ENCODE assay signal across 9 cellular contexts in the genomic region with DNA sequence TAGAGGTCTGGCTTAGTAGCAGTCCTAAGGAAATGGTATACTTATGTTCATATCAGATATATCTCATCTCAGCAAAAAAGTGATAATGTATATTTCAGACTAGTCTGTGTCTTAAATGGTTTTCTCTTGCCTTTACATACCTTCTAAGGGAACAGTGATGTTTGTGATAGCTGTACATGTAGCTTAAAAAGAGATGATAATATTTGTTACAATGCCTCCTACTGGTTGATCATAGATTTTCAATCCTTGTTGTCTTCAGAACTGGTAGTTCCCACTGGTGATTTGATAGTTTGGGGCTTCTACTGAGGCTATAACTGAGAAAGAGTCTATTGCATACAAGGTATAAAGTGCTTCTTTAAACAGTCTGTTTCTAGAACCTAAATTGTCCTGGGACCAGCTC.
DNase-seq lines count a peak whose midpoint lies in the region; ATAC-seq, FAIRE-seq and TF ChIP-seq lines count a peak whose summit lies in the region.
"Had no signal": no experiment of that assay in that cellular context is flagged by ENCODE, and none has a peak within 500 bp of the region (broad histone marks: within the 10 kb centered on the region; RNA-seq: fewer than 3 reads in every experiment).

No MANE protein-coding gene starts in this region.

- no peak overlapping the region for H3K27ac ChIP-seq in spleen

- 0 out of 3 replicates have a peak, but pooled peaks have one; percentile 28 for ATAC-seq in SK-N-SH treated with all-trans-retinoic acid at 6 μM for 48 hours
- ATAC-seq in stimulated activated effector memory CD8-positive, alpha-beta T cell treated with anti-CD3 and anti-CD28 coated beads, Interleukin-12 subunit alpha, Interleukin-12 subunit beta, amount 100 ng/mL, for 72 hours, result no peak
- ATAC-seq in stimulated activated naive B cell treated with anti-CD40 and anti-IgM and Interleukin-4, amounts not matched to agents 10 μg/mL and 1 μg/mL and 100 μg/mL, for 72 hours (replicated peaks), result no peak
- ATAC-seq in stimulated activated naive CD8-positive, alpha-beta T cell treated with anti-CD3 and anti-CD28 coated beads, Interleukin-15, amount 100 ng/mL, for 72 hours, result no peak

- H3K27ac Mint-ChIP-seq in stimulated activated effector memory CD8-positive, alpha-beta T cell treated with anti-CD3 and anti-CD28 coated beads, Interleukin-12 subunit alpha, Interleukin-12 subunit beta, amount 100 ng/mL, for 72 hours, result no peak overlapping the region
- no peak overlapping the region for H3K27ac Mint-ChIP-seq in stimulated activated naive B cell treated with anti-CD40 and anti-IgM and Interleukin-4, amounts not matched to agents 10 μg/mL and 1 μg/mL and 100 μg/mL, for 72 hours
- H3K27ac Mint-ChIP-seq in stimulated activated naive CD8-positive, alpha-beta T cell treated with anti-CD3 and anti-CD28 coated beads, Interleukin-15, amount 100 ng/mL, for 72 hours, result no peak overlapping the region
- H3K27ac Mint-ChIP-seq: activated naive CD8-positive, alpha-beta T cell treated with anti-CD3 and anti-CD28 coated beads, Interleukin-2, amount 10 ng/mL, durations not matched to agents 7 days and 5 days had no signal

- no peaks in the 10 kb centered on the region for H3K9me3 Mint-ChIP-seq in stimulated activated effector memory CD8-positive, alpha-beta T cell treated with anti-CD3 and anti-CD28 coated beads, Interleukin-12 subunit alpha, Interleukin-12 subunit beta, amount 100 ng/mL, for 72 hours
- no peaks in the 10 kb centered on the region for H3K9me3 Mint-ChIP-seq in stimulated activated naive B cell treated with anti-CD40 and anti-IgM and Interleukin-4, amounts not matched to agents 10 μg/mL and 1 μg/mL and 100 μg/mL, for 72 hours
- H3K9me3 Mint-ChIP-seq in stimulated activated naive CD8-positive, alpha-beta T cell treated with anti-CD3 and anti-CD28 coated beads, Interleukin-15, amount 100 ng/mL, for 72 hours, result no peaks in the 10 kb centered on the region
- H3K9me3 Mint-ChIP-seq: activated naive CD8-positive, alpha-beta T cell treated with anti-CD3 and anti-CD28 coated beads, Interleukin-2, amount 10 ng/mL, durations not matched to agents 7 days and 5 days had no signal

- no peaks in the 10 kb centered on the region for H3K36me3 Mint-ChIP-seq in stimulated activated effector memory CD8-positive, alpha-beta T cell treated with anti-CD3 and anti-CD28 coated beads, Interleukin-12 subunit alpha, Interleukin-12 subunit beta, amount 100 ng/mL, for 72 hours
- H3K36me3 Mint-ChIP-seq in stimulated activated naive B cell treated with anti-CD40 and anti-IgM and Interleukin-4, amounts not matched to agents 10 μg/mL and 1 μg/mL and 100 μg/mL, for 72 hours, result no peaks in the 10 kb centered on the region
- H3K36me3 Mint-ChIP-seq: activated naive CD8-positive, alpha-beta T cell treated with anti-CD3 and anti-CD28 coated beads, Interleukin-2, amount 10 ng/mL, durations not matched to agents 7 days and 5 days had no signal

- no peak overlapping the region for H3K4me3 Mint-ChIP-seq in stimulated activated effector memory CD8-positive, alpha-beta T cell treated with anti-CD3 and anti-CD28 coated beads, Interleukin-12 subunit alpha, Interleukin-12 subunit beta, amount 100 ng/mL, for 72 hours
- H3K4me3 Mint-ChIP-seq in stimulated activated naive B cell treated with anti-CD40 and anti-IgM and Interleukin-4, amounts not matched to agents 10 μg/mL and 1 μg/mL and 100 μg/mL, for 72 hours, result no peak overlapping the region
- no peak overlapping the region for H3K4me3 Mint-ChIP-seq in stimulated activated naive CD8-positive, alpha-beta T cell treated with anti-CD3 and anti-CD28 coated beads, Interleukin-15, amount 100 ng/mL, for 72 hours
- H3K4me3 Mint-ChIP-seq: activated naive CD8-positive, alpha-beta T cell treated with anti-CD3 and anti-CD28 coated beads, Interleukin-2, amount 10 ng/mL, durations not matched to agents 7 days and 5 days had no signal

- FAIRE-seq in D721Med (lab: Jason Lieb, UNC), result peak; percentile 70

- peaks cover 0 to 8% (median 2%) of the 10 kb centered on the region in 6 donors for H3K4me1 ChIP-seq in spleen

- H3K27me3 ChIP-seq in spleen (replicated peaks in 1 of 7), result no peaks in the 10 kb centered on the region

- DNase-seq in D721Med (ENCODE audit: insufficient read length, low spot score), result no peak
- peak; percentile 42 for DNase-seq in HT-29 (ENCODE audit: low spot score)
- DNase-seq in kidney tubule cell (ENCODE audit: low spot score), result peak; percentile 16
- no peak for DNase-seq in spleen
- no peak for DNase-seq in stimulated activated effector memory CD8-positive, alpha-beta T cell treated with anti-CD3 and anti-CD28 coated beads, Interleukin-12 subunit alpha, Interleukin-12 subunit beta, amount 100 ng/mL, for 72 hours (ENCODE audit: low spot score in 2 of 2)
- no peak for DNase-seq in stimulated activated naive B cell treated with anti-CD40 and anti-IgM and Interleukin-4, amounts not matched to agents 10 μg/mL and 1 μg/mL and 100 μg/mL, for 72 hours
- no peak for DNase-seq in stimulated activated naive CD8-positive, alpha-beta T cell treated with anti-CD3 and anti-CD28 coated beads, Interleukin-15, amount 100 ng/mL, for 72 hours
- DNase-seq: activated naive CD8-positive, alpha-beta T cell treated with anti-CD3 and anti-CD28 coated beads, Interleukin-2, amount 10 ng/mL, durations not matched to agents 7 days and 5 days had no signal

- TF ChIP-seq POLR2A in spleen (IDR thresholded peaks at IDR 0.05), result no peak

- H3K9me3 ChIP-seq in spleen, result no peaks in the 10 kb centered on the region

- H3K4me1 Mint-ChIP-seq in stimulated activated effector memory CD8-positive, alpha-beta T cell treated with anti-CD3 and anti-CD28 coated beads, Interleukin-12 subunit alpha, Interleukin-12 subunit beta, amount 100 ng/mL, for 72 hours, result peaks cover 13% of the 10 kb centered on the region
- H3K4me1 Mint-ChIP-seq in stimulated activated naive B cell treated with anti-CD40 and anti-IgM and Interleukin-4, amounts not matched to agents 10 μg/mL and 1 μg/mL and 100 μg/mL, for 72 hours, result peaks cover 2 to 6% of the 10 kb centered on the region in 2 donors
- peaks cover 6% of the 10 kb centered on the region for H3K4me1 Mint-ChIP-seq in stimulated activated naive CD8-positive, alpha-beta T cell treated with anti-CD3 and anti-CD28 coated beads, Interleukin-15, amount 100 ng/mL, for 72 hours

- intact Hi-C loops in spleen (cut with DNase I; ENCODE audit: low total_unique reads), result no loop called here

- no peaks in the 10 kb centered on the region for H3K27me3 Mint-ChIP-seq in stimulated activated naive B cell treated with anti-CD40 and anti-IgM and Interleukin-4, amounts not matched to agents 10 μg/mL and 1 μg/mL and 100 μg/mL, for 72 hours
- H3K27me3 Mint-ChIP-seq in stimulated activated naive CD8-positive, alpha-beta T cell treated with anti-CD3 and anti-CD28 coated beads, Interleukin-15, amount 100 ng/mL, for 72 hours, result no peaks in the 10 kb centered on the region

- no peak overlapping the region for H3K4me3 ChIP-seq in spleen

- TF ChIP-seq CTCF in D721Med (IDR thresholded peaks at IDR 0.05; ENCODE audit: insufficient read depth, missing control alignments) (peak; percentile 24), spleen (IDR thresholded peaks at IDR 0.05 in 8 of 11, conservative IDR thresholded peaks at IDR 0.05 in 3 of 11) (peak in 2 of 11 experiments; percentile 18 to 24)

- H3K36me3 ChIP-seq in spleen, result no peaks in the 10 kb centered on the region

TF ChIP-seq in SK-N-SH treated with all-trans-retinoic acid at 6 μM for 48 hours, 23 proteins besides CTCF, POLR2A, EP300 and RAD21 (continues in another document):
- TF ChIP-seq BACH2 (CRISPR knock-in tag; IDR thresholded peaks at IDR 0.05; ENCODE audit: borderline replicate concordance) (no peak), ESRRG (CRISPR knock-in tag; IDR thresholded peaks at IDR 0.05) (no peak), ZNF8 (CRISPR knock-in tag; IDR thresholded peaks at IDR 0.05) (no peak), OSR1 (CRISPR knock-in tag; IDR thresholded peaks at IDR 0.05) (no peak), SNAI2 (CRISPR knock-in tag; IDR thresholded peaks at IDR 0.05) (no peak), TCF4 (CRISPR knock-in tag; IDR thresholded peaks at IDR 0.05; ENCODE audit: borderline replicate concordance) (no peak), CSDC2 (CRISPR knock-in tag; IDR thresholded peaks at IDR 0.05) (no peak), PPARA (CRISPR knock-in tag; IDR thresholded peaks at IDR 0.05; ENCODE audit: borderline replicate concordance) (no peak), GLIS3 (CRISPR knock-in tag; IDR thresholded peaks at IDR 0.05) (no peak)
- TF ChIP-seq, protein P1, sequence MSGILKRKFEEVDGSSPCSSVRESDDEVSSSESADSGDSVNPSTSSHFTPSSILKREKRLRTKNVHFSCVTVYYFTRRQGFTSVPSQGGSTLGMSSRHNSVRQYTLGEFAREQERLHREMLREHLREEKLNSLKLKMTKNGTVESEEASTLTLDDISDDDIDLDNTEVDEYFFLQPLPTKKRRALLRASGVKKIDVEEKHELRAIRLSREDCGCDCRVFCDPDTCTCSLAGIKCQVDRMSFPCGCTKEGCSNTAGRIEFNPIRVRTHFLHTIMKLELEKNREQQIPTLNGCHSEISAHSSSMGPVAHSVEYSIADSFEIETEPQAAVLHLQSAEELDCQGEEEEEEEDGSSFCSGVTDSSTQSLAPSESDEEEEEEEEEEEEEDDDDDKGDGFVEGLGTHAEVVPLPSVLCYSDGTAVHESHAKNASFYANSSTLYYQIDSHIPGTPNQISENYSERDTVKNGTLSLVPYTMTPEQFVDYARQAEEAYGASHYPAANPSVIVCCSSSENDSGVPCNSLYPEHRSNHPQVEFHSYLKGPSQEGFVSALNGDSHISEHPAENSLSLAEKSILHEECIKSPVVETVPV (CRISPR knock-in tag; IDR thresholded peaks at IDR 0.05), result no peak
- TF ChIP-seq, protein P2, sequence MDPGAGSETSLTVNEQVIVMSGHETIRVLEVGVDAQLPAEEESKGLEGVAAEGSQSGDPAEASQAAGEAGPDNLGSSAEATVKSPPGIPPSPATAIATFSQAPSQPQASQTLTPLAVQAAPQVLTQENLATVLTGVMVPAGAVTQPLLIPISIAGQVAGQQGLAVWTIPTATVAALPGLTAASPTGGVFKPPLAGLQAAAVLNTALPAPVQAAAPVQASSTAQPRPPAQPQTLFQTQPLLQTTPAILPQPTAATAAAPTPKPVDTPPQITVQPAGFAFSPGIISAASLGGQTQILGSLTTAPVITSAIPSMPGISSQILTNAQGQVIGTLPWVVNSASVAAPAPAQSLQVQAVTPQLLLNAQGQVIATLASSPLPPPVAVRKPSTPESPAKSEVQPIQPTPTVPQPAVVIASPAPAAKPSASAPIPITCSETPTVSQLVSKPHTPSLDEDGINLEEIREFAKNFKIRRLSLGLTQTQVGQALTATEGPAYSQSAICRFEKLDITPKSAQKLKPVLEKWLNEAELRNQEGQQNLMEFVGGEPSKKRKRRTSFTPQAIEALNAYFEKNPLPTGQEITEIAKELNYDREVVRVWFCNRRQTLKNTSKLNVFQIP (CRISPR knock-in tag; IDR thresholded peaks at IDR 0.05; ENCODE audit: borderline replicate concordance, low read depth), result no peak

Comparison
In these comparisons a context has a peak if more than half of its experiments do, and no peak if none do; other contexts are left out.
1. DNase-seq: peak in HT-29 (single experiment) and kidney tubule cell (single experiment); none in D721Med (single experiment), spleen (single experiment), stimulated activated effector memory CD8-positive, alpha-beta T cell treated with anti-CD3 and anti-CD28 coated beads, Interleukin-12 subunit alpha, Interleukin-12 subunit beta, amount 100 ng/mL, for 72 hours (0 of 2), stimulated activated naive B cell treated with anti-CD40 and anti-IgM and Interleukin-4, amounts not matched to agents 10 μg/mL and 1 μg/mL and 100 μg/mL, for 72 hours (single experiment) and stimulated activated naive CD8-positive, alpha-beta T cell treated with anti-CD3 and anti-CD28 coated beads, Interleukin-15, amount 100 ng/mL, for 72 hours (0 of 2).